1 cellular context compared by ENCODE assay signal in genomic region chr17:29760771-29761682, GRCh38.
A peak's percentile ranks its signal among the peaks of the same experiment; 100 is the strongest.
TF ChIP-seq lines count a peak whose summit lies in the region.

No MANE protein-coding gene starts in this region.

TF ChIP-seq in HEK293, 187 proteins besides CTCF, POLR2A, EP300 and RAD21 (continued from another document and continues in another):
- TF ChIP-seq, protein P1, sequence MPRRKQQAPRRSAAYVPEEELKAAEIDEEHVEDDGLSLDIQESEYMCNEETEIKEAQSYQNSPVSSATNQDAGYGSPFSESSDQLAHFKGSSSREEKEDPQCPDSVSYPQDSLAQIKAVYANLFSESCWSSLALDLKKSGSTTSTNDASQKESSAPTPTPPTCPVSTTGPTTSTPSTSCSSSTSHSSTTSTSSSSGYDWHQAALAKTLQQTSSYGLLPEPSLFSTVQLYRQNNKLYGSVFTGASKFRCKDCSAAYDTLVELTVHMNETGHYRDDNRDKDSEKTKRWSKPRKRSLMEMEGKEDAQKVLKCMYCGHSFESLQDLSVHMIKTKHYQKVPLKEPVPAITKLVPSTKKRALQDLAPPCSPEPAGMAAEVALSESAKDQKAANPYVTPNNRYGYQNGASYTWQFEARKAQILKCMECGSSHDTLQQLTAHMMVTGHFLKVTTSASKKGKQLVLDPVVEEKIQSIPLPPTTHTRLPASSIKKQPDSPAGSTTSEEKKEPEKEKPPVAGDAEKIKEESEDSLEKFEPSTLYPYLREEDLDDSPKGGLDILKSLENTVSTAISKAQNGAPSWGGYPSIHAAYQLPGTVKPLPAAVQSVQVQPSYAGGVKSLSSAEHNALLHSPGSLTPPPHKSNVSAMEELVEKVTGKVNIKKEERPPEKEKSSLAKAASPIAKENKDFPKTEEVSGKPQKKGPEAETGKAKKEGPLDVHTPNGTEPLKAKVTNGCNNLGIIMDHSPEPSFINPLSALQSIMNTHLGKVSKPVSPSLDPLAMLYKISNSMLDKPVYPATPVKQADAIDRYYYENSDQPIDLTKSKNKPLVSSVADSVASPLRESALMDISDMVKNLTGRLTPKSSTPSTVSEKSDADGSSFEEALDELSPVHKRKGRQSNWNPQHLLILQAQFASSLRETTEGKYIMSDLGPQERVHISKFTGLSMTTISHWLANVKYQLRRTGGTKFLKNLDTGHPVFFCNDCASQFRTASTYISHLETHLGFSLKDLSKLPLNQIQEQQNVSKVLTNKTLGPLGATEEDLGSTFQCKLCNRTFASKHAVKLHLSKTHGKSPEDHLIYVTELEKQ (tag by site-specific recombination; IDR thresholded peaks at IDR 0.05; ENCODE audit: borderline replicate concordance) = no peak
- TF ChIP-seq, protein P2, sequence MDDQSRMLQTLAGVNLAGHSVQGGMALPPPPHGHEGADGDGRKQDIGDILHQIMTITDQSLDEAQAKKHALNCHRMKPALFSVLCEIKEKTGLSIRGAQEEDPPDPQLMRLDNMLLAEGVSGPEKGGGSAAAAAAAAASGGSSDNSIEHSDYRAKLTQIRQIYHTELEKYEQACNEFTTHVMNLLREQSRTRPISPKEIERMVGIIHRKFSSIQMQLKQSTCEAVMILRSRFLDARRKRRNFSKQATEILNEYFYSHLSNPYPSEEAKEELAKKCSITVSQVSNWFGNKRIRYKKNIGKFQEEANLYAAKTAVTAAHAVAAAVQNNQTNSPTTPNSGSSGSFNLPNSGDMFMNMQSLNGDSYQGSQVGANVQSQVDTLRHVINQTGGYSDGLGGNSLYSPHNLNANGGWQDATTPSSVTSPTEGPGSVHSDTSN (CRISPR knock-in tag; IDR thresholded peaks at IDR 0.05) = peak; percentile 87
- TF ChIP-seq SP3 (tag by site-specific recombination; IDR thresholded peaks at IDR 0.05) (peak; percentile 55), KLF10 (tag by site-specific recombination; IDR thresholded peaks at IDR 0.05) (peak; percentile 54; the same call in 1 of the 2 replicates), ZNF223 (tag by site-specific recombination; IDR thresholded peaks at IDR 0.05) (no peak), PATZ1 (tag by site-specific recombination; IDR thresholded peaks at IDR 0.05) (peak; percentile 30; the same call in 1 of the 2 replicates), ZNF391 (tag by site-specific recombination; IDR thresholded peaks at IDR 0.05; ENCODE audit: borderline replicate concordance, low read depth) (no peak), ZBTB44 (tag by site-specific recombination; IDR thresholded peaks at IDR 0.05) (peak; percentile 33; the same call in 1 of the 2 replicates), ZNF2 (tag by site-specific recombination; IDR thresholded peaks at IDR 0.05) (peak; percentile 36; the same call in 1 of the 2 replicates), ZNF366 (tag by site-specific recombination; conservative IDR thresholded peaks at IDR 0.05) (0 out of 2 replicates have a peak, but pooled peaks have one; percentile 36), ZNF777 (tag by site-specific recombination; IDR thresholded peaks at IDR 0.05; ENCODE audit: borderline replicate concordance) (peak; percentile 54; the same call in 1 of the 2 replicates), YY1 (tag by site-specific recombination; IDR thresholded peaks at IDR 0.05) (peak; percentile 60; the same call in 1 of the 2 replicates), PRDM1 (tag by site-specific recombination; IDR thresholded peaks at IDR 0.05) (peak; percentile 81), ZBTB20 (tag by site-specific recombination; IDR thresholded peaks at IDR 0.05) (peak; percentile 49; the same call in 1 of the 2 replicates), ZBTB48 (tag by site-specific recombination; IDR thresholded peaks at IDR 0.05) (peak; percentile 32; the same call in 1 of the 2 replicates), ZNF48 (tag by site-specific recombination; IDR thresholded peaks at IDR 0.05) (no peak), ZNF776 (tag by site-specific recombination; IDR thresholded peaks at IDR 0.05; ENCODE audit: borderline replicate concordance) (no peak), ZFHX2 (tag by site-specific recombination; conservative IDR thresholded peaks at IDR 0.05) (peak; percentile 95), GLI4 (tag by site-specific recombination; IDR thresholded peaks at IDR 0.05) (0 out of 2 replicates have a peak, but pooled peaks have one; percentile 41), ZFP3 (tag by site-specific recombination; IDR thresholded peaks at IDR 0.05; ENCODE audit: low read depth) (no peak), ZNF692 (tag by site-specific recombination; IDR thresholded peaks at IDR 0.05) (peak; percentile 59; the same call in 1 of the 2 replicates), GLI2 (tag by site-specific recombination; IDR thresholded peaks at IDR 0.05; ENCODE audit: borderline replicate concordance, low read depth) (no peak), ZBTB17 (tag by site-specific recombination; IDR thresholded peaks at IDR 0.05) (peak; percentile 93), PRDM10 (tag by site-specific recombination; IDR thresholded peaks at IDR 0.05) (peak; percentile 79), ZNF76 (tag by site-specific recombination; IDR thresholded peaks at IDR 0.05; ENCODE audit: borderline replicate concordance, low read depth) (no peak), ZNF600 (tag by site-specific recombination; IDR thresholded peaks at IDR 0.05) (peak; percentile 79), ZNF394 (tag by site-specific recombination; IDR thresholded peaks at IDR 0.05; ENCODE audit: borderline replicate concordance) (no peak), ZNF140 (tag by site-specific recombination; IDR thresholded peaks at IDR 0.05) (no peak)
- TF ChIP-seq, protein P3, sequence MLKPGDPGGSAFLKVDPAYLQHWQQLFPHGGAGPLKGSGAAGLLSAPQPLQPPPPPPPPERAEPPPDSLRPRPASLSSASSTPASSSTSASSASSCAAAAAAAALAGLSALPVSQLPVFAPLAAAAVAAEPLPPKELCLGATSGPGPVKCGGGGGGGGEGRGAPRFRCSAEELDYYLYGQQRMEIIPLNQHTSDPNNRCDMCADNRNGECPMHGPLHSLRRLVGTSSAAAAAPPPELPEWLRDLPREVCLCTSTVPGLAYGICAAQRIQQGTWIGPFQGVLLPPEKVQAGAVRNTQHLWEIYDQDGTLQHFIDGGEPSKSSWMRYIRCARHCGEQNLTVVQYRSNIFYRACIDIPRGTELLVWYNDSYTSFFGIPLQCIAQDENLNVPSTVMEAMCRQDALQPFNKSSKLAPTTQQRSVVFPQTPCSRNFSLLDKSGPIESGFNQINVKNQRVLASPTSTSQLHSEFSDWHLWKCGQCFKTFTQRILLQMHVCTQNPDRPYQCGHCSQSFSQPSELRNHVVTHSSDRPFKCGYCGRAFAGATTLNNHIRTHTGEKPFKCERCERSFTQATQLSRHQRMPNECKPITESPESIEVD (tag by site-specific recombination; IDR thresholded peaks at IDR 0.05) = no peak
- TF ChIP-seq, protein P4, sequence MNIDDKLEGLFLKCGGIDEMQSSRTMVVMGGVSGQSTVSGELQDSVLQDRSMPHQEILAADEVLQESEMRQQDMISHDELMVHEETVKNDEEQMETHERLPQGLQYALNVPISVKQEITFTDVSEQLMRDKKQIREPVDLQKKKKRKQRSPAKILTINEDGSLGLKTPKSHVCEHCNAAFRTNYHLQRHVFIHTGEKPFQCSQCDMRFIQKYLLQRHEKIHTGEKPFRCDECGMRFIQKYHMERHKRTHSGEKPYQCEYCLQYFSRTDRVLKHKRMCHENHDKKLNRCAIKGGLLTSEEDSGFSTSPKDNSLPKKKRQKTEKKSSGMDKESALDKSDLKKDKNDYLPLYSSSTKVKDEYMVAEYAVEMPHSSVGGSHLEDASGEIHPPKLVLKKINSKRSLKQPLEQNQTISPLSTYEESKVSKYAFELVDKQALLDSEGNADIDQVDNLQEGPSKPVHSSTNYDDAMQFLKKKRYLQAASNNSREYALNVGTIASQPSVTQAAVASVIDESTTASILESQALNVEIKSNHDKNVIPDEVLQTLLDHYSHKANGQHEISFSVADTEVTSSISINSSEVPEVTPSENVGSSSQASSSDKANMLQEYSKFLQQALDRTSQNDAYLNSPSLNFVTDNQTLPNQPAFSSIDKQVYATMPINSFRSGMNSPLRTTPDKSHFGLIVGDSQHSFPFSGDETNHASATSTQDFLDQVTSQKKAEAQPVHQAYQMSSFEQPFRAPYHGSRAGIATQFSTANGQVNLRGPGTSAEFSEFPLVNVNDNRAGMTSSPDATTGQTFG (tag by site-specific recombination; IDR thresholded peaks at IDR 0.05; ENCODE audit: borderline replicate concordance) = no peak
- TF ChIP-seq, protein P5, sequence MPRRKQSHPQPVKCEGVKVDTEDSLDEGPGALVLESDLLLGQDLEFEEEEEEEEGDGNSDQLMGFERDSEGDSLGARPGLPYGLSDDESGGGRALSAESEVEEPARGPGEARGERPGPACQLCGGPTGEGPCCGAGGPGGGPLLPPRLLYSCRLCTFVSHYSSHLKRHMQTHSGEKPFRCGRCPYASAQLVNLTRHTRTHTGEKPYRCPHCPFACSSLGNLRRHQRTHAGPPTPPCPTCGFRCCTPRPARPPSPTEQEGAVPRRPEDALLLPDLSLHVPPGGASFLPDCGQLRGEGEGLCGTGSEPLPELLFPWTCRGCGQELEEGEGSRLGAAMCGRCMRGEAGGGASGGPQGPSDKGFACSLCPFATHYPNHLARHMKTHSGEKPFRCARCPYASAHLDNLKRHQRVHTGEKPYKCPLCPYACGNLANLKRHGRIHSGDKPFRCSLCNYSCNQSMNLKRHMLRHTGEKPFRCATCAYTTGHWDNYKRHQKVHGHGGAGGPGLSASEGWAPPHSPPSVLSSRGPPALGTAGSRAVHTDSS (tag by site-specific recombination; IDR thresholded peaks at IDR 0.05) = no peak
- TF ChIP-seq, protein P6, sequence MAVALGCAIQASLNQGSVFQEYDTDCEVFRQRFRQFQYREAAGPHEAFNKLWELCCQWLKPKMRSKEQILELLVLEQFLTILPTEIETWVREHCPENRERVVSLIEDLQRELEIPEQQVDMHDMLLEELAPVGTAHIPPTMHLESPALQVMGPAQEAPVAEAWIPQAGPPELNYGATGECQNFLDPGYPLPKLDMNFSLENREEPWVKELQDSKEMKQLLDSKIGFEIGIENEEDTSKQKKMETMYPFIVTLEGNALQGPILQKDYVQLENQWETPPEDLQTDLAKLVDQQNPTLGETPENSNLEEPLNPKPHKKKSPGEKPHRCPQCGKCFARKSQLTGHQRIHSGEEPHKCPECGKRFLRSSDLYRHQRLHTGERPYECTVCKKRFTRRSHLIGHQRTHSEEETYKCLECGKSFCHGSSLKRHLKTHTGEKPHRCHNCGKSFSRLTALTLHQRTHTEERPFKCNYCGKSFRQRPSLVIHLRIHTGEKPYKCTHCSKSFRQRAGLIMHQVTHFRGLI (tag by site-specific recombination; IDR thresholded peaks at IDR 0.05) = 0 out of 2 replicates have a peak, but pooled peaks have one; percentile 20
